Comparison of ENCODE assay signal across 22 cellular contexts in genomic region chrX:125298871-125299270, GRCh38. TPM values are rescaled to one million over a fixed set of nuclear protein-coding genes. Genes with fewer than 3 reads are reported as not detected.
"Had no signal": no experiment of that assay in that cellular context is flagged by ENCODE, and none has a peak within 500 bp of the region (broad histone marks: within the 10 kb centered on the region; RNA-seq: fewer than 3 reads in every experiment).

No MANE protein-coding gene starts in this region.

- H3K4me3 ChIP-seq: K562 had no signal

- H3K4me3 Mint-ChIP-seq: IgD-negative memory B cell had no signal

- H3K27me3 Mint-ChIP-seq: IgD-negative memory B cell had no signal

- FAIRE-seq: K562 had no signal

- DNase-seq: Kasumi-1, MM.1S, NCI-H1092 treated with DMSO at 0.1 percent for 48 hours, NCI-H1436, NCI-H187, NCI-H2029, NCI-H2081 treated with DMSO at 0.1 percent for 48 hours, NCI-H2171, NCI-H226, NCI-H446, NCI-H510A, NCI-H524 treated with DMSO at 0.1 percent for 48 hours, NCI-H69, NCI-H774, SHP77, SK-N-SH, SW 1271 had no signal

- H3K27ac ChIP-seq: KMS-11, RWPE1 had no signal

- H3K9me3 Mint-ChIP-seq: IgD-negative memory B cell had no signal

- H3K9me3 ChIP-seq: SK-N-SH had no signal

- H3K27ac Mint-ChIP-seq: IgD-negative memory B cell had no signal

- H3K36me3 Mint-ChIP-seq: IgD-negative memory B cell had no signal

- ATAC-seq: K562 had no signal

RNA-seq across cellular contexts. Expression of gene TEX13C, which starts 20.8 kb away (rescaled TPM):
- total RNA-seq: K562, M059J had no signal
